In the genomic region with DNA sequence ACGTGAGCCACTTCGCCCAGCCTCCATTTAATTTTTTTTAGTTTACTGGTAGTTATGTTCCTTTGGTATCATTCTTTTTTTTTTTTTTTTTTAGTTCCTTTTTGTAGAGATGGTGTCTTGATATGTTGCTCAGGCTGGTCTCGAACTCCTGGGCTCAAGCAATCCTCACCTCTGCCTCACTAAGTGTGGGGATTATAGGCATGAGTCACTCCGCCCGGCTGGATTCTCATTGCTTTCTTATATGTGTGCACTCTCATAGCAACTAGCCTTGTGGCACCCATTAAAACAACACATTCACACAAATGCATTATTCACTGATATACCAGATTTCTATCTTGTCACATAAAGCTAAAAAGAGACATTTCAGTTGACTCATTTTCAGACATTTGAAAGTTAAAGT, we compare ENCODE assay signal across 11 cellular contexts. TPM values are rescaled to one million over a fixed set of nuclear protein-coding genes. Genes with fewer than 3 reads are reported as not detected.
A peak's percentile ranks its signal among the peaks of the same experiment; 100 is the strongest.
DNase-seq lines count a peak whose midpoint lies in the region; TF ChIP-seq lines count a peak whose summit lies in the region.
"Had no signal": no experiment of that assay in that cellular context is flagged by ENCODE, and none has a peak within 500 bp of the region (broad histone marks: within the 10 kb centered on the region; RNA-seq: fewer than 3 reads in every experiment).

No MANE protein-coding gene starts in this region.

- H3K9ac ChIP-seq in OCI-LY3 (ENCODE audit: low read length), result no peak overlapping the region

- peaks cover 15% of the 10 kb centered on the region for H3K4me1 ChIP-seq in OCI-LY3 (ENCODE audit: low read length)

- peaks cover 14% of the 10 kb centered on the region for H3K36me3 ChIP-seq in OCI-LY3 (replicated peaks; ENCODE audit: low read depth, low read length)

- DNase-seq in NCI-H82 (lab: John Stamatoyannopoulos, UW) (peak; percentile 4), NCI-H82 treated with DMSO at 0.1 percent for 48 hours (lab: John Stamatoyannopoulos, UW; ENCODE audit: unreplicated experiment) (no peak), chondrocyte (ENCODE audit: low spot score) (no peak), SIG-M5 treated with dmso at 0.1 percent for 504 hours (lab: John Stamatoyannopoulos, UW; ENCODE audit: unreplicated experiment) (no peak), coronary artery (ENCODE audit: low spot score) (no peak), NCI-H1694 treated with DMSO at 0.1 percent for 48 hours (lab: John Stamatoyannopoulos, UW) (no peak)
- peak; percentile 46 for DNase-seq in stimulated activated CD4-positive, alpha-beta T cell treated with anti-CD3 and anti-CD28 coated beads, Interleukin-15, amount 100 ng/mL, for 24 hours
- DNase-seq: NCI-H2029 treated with DMSO at 0.1 percent for 48 hours, SHP77, thyroid gland had no signal

- no peaks in the 10 kb centered on the region for H3K27me3 Mint-ChIP-seq in chondrocyte (ENCODE audit: low read depth)

- H3K27ac Mint-ChIP-seq in chondrocyte (ENCODE audit: unreplicated experiment), result peak overlapping the region; percentile 57

- TF ChIP-seq CTCF in OCI-LY3 (IDR thresholded peaks at IDR 0.05; ENCODE audit: low read depth, low read length) (no peak), chondrocyte (IDR thresholded peaks at IDR 0.05) (no peak), coronary artery (IDR thresholded peaks at IDR 0.05) (no peak)

- H3K27ac ChIP-seq in OCI-LY3 (ENCODE audit: low read length) (peak overlapping the region; percentile 1; the same call in 1 of the 2 replicates), coronary artery (no peak overlapping the region)
- H3K27ac ChIP-seq: thyroid gland had no signal

- H3K9me3 ChIP-seq in OCI-LY3 (ENCODE audit: insufficient read depth, low read length), result no peaks in the 10 kb centered on the region
- H3K9me3 ChIP-seq: thyroid gland had no signal

- H3K4me1 Mint-ChIP-seq in chondrocyte (ENCODE audit: low read depth), result peaks cover 29% of the 10 kb centered on the region

- H3K4me3 ChIP-seq in OCI-LY3 (ENCODE audit: low read length) (no peak overlapping the region), coronary artery (no peak overlapping the region)
- H3K4me3 ChIP-seq: thyroid gland had no signal

- H3K9me3 Mint-ChIP-seq in chondrocyte (ENCODE audit: low read depth), result no peaks in the 10 kb centered on the region

- H3K79me2 ChIP-seq in OCI-LY3 (ENCODE audit: low read length), result peaks cover 17% of the 10 kb centered on the region

- no peaks in the 10 kb centered on the region for H4K20me1 ChIP-seq in OCI-LY3 (ENCODE audit: insufficient read depth, low read length)

- H3K36me3 Mint-ChIP-seq in chondrocyte (ENCODE audit: low read depth), result peaks cover 5% of the 10 kb centered on the region

- no peak overlapping the region for H3K4me3 Mint-ChIP-seq in chondrocyte (ENCODE audit: unreplicated experiment)

- H3K4me2 ChIP-seq in OCI-LY3 (ENCODE audit: low read length), result peak overlapping the region; percentile 21; the same call in 1 of the 2 replicates

- H2AFZ ChIP-seq in OCI-LY3 (ENCODE audit: low read depth, low read length), result no peak overlapping the region

- H3K27me3 ChIP-seq in OCI-LY3 (ENCODE audit: low read depth, low read length), result no peaks in the 10 kb centered on the region
- H3K27me3 ChIP-seq: thyroid gland had no signal

RNA-seq across cellular contexts. Expression of a gene that starts 4.2 kb away (rescaled TPM):
- total RNA-seq in chondrocyte, result 13.5 to 17.8 TPM (median 13.5 TPM) in 3 replicates

Comparison
In these comparisons a context has a peak if more than half of its experiments do, and no peak if none do; other contexts are left out.
1. DNase-seq: peak in NCI-H82 (single experiment) and stimulated activated CD4-positive, alpha-beta T cell treated with anti-CD3 and anti-CD28 coated beads, Interleukin-15, amount 100 ng/mL, for 24 hours (single experiment); none in NCI-H82 treated with DMSO at 0.1 percent for 48 hours (single experiment), chondrocyte (single experiment), SIG-M5 treated with dmso at 0.1 percent for 504 hours (single experiment), coronary artery (single experiment) and NCI-H1694 treated with DMSO at 0.1 percent for 48 hours (single experiment).